ENCODE assay signal across 8 cellular contexts in genomic region chrX:20593402-20593801, GRCh38.
"Had no signal": no experiment of that assay in that cellular context is flagged by ENCODE, and none has a peak within 500 bp of the region (broad histone marks: within the 10 kb centered on the region; RNA-seq: fewer than 3 reads in every experiment).

No MANE protein-coding gene starts in this region.

- H3K4me2 ChIP-seq: GM23338 had no signal

- H3K4me3 ChIP-seq: GM23338, K562 had no signal

- H3K27ac Mint-ChIP-seq: GM23338, H9 had no signal

- H3K27ac ChIP-seq: HL-60 had no signal

- FAIRE-seq: H1, H54, K562 had no signal

- H2AFZ ChIP-seq: GM23338 had no signal

- ATAC-seq: GM23338, K562 had no signal

- DNase-seq: H9, HCEC 1CT, KG1 had no signal
